Comparison of ENCODE assay signal across 21 cellular contexts in genomic region chr1:45016767-45017166, GRCh38. TPM values are rescaled to one million over a fixed set of nuclear protein-coding genes. Genes with fewer than 3 reads are reported as not detected.
DNase-seq lines count a peak whose midpoint lies in the region; ATAC-seq, FAIRE-seq and TF ChIP-seq lines count a peak whose summit lies in the region.
"Had no signal": no experiment of that assay in that cellular context is flagged by ENCODE, and none has a peak within 500 bp of the region (broad histone marks: within the 10 kb centered on the region; RNA-seq: fewer than 3 reads in every experiment).

No MANE protein-coding gene starts in this region.

- peak; percentile 66 for TF ChIP-seq POLR2A in K562 (conservative IDR thresholded peaks at IDR 0.05)

- ATAC-seq in CD8-positive, alpha-beta T cell = no peak
- ATAC-seq in K562 (no peak), HG03460 (IDR thresholded peaks at IDR 0.05; ENCODE audit: unreplicated experiment) (no peak), GM21786 (IDR thresholded peaks at IDR 0.05; ENCODE audit: unreplicated experiment) (no peak)

- WGBS in K562 (ENCODE audit: insufficient coverage, low coverage, missing lambda C conversion rate) = 33% methylated on average over 6 of the region's 6 CpGs

- peaks cover 25% of the 10 kb centered on the region for H3K4me1 Mint-ChIP-seq in CD8-positive, alpha-beta T cell (ENCODE audit: low read depth)

- no peaks in the 10 kb centered on the region for H3K27me3 ChIP-seq in CD8-positive, alpha-beta T cell (ENCODE audit: insufficient read depth, low read length)
- H3K27me3 ChIP-seq in K562 (ENCODE audit: control insufficient read depth in 2 of 2, insufficient read depth in 2 of 2, low read length in 2 of 2) (no peaks in the 10 kb centered on the region), skeletal muscle tissue (ENCODE audit: control insufficient read depth in 3 of 3, insufficient read depth in 3 of 3, low read length in 3 of 3) (no peaks in the 10 kb centered on the region)

- peak overlapping the region; percentile 29 for H3K27ac Mint-ChIP-seq in CD8-positive, alpha-beta T cell

- H3K4me3 ChIP-seq in CD8-positive, alpha-beta T cell (ENCODE audit: low read depth, low read length) = no peak overlapping the region
- H3K4me3 ChIP-seq in K562 (no peak overlapping the region), skeletal muscle tissue (ENCODE audit: low read length in 3 of 3) (no peak overlapping the region)

- no peak overlapping the region for H2AFZ ChIP-seq in K562 (ENCODE audit: low read depth, low read length)

- H4K20me1 ChIP-seq in K562 (replicated peaks; ENCODE audit: control insufficient read depth, insufficient read depth, low read length) = peaks cover 13% of the 10 kb centered on the region; the same call in 1 of the 2 replicates

- H3K9ac ChIP-seq in K562 (ENCODE audit: insufficient read depth in 1 of 2, low read depth in 2 of 2, low read length in 2 of 2) (peak overlapping the region in 1 of 2 experiments; percentile 36; a peak in 1 of 4 replicates), skeletal muscle tissue (ENCODE audit: low read depth in 1 of 3, low read length in 3 of 3) (peak overlapping the region in 2 of 3 donors; percentile 1 to 17)

- H3K27me3 Mint-ChIP-seq in CD8-positive, alpha-beta T cell (ENCODE audit: low read depth) = no peaks in the 10 kb centered on the region

- peaks cover 27% of the 10 kb centered on the region for H3K79me2 ChIP-seq in K562 (ENCODE audit: control insufficient read depth, insufficient read depth, low read length)

- no peak for DNase-seq in CD8-positive, alpha-beta T cell
- DNase-seq in K562 (ENCODE audit: extremely low read depth in 1 of 4, low spot score in 3 of 4) (peak in 2 of 4 experiments; percentile 7 to 47), left kidney (ENCODE audit: low read depth, low spot score) (peak; percentile 21), RCC 7860 (ENCODE audit: low spot score) (no peak), SIG-M5 treated with dmso at 0.1 percent for 504 hours (lab: John Stamatoyannopoulos, UW; ENCODE audit: unreplicated experiment) (no peak)
- DNase-seq: Karpas-422, MV-4-11, NCI-H1105 treated with DMSO at 0.1 percent for 48 hours, NCI-H2081, NCI-H2171, NCI-H524 treated with DMSO at 0.1 percent for 48 hours, Right ventricle myocardium superior had no signal

- H3K4me1 ChIP-seq in CD8-positive, alpha-beta T cell (ENCODE audit: insufficient read depth, low read length) = peaks cover 16% of the 10 kb centered on the region
- H3K4me1 ChIP-seq in K562 (replicated peaks in 1 of 2; ENCODE audit: control insufficient read depth in 2 of 2, insufficient read depth in 2 of 2, low read length in 2 of 2) (peaks cover 26 to 32% of the 10 kb centered on the region in 2 experiments; a peak in 4 of 5 replicates), skeletal muscle tissue (ENCODE audit: control insufficient read depth in 3 of 3, insufficient read depth in 3 of 3, low read length in 3 of 3) (peaks cover 28 to 35% (median 30%) of the 10 kb centered on the region in 3 donors)

- intact Hi-C loops in CD8-positive, alpha-beta T cell (cut with DNase I, micrococcal nuclease) = loop anchor here (10.0 kb wide), 5 partner anchors 282 to 1842 kb away; partner anchors contain the start of genes CFAP57 (in 1 of the 2), EBNA1BP2 (in 1 of the 2), ERI3 (in 1 of the 2) and GPBP1L1 (in 1 of the 2)
- intact Hi-C loops in K562 (cut with micrococcal nuclease) = loop anchor here (5.0 to 10.0 kb wide), 3 partner anchors 71 to 558 kb away; partner anchors contain the start of gene ZSWIM5

- CTCF ChIA-PET in CD8-positive, alpha-beta T cell (lab: Charles Lee) = interaction anchor here (1.1 to 13.0 kb wide), 3 partner anchors 10 to 476 kb away, joined by 4 to 315 read pairs (median 116); partner anchors contain the start of gene TESK2
- CTCF ChIA-PET in K562 (lab: Yijun Ruan, JAX; ENCODE audit: low intra/inter-chr PET ratio) = interaction anchor here (4.6 kb wide), 1 partner anchor 283 kb away, joined by 58 read pairs; no protein-coding TSS in a partner anchor

- TF ChIP-seq RAD21 in K562 (CRISPR knock-in tag; conservative IDR thresholded peaks at IDR 0.05 in 1 of 2, IDR thresholded peaks at IDR 0.05 in 1 of 2) = no peak

- no peak overlapping the region for H3K4me3 Mint-ChIP-seq in CD8-positive, alpha-beta T cell
- H3K4me3 Mint-ChIP-seq: IgD-negative memory B cell had no signal

- peaks cover 3% of the 10 kb centered on the region for H3K9me1 ChIP-seq in K562 (ENCODE audit: control insufficient read depth, insufficient read depth, low read length)

- FAIRE-seq in K562 (lab: Jason Lieb, UNC) (no peak), RCC 7860 (lab: Jason Lieb, UNC) (no peak)
- FAIRE-seq: A204.1, G401.6, GM12892, H1 had no signal

- peaks cover 17% of the 10 kb centered on the region for H3K36me3 Mint-ChIP-seq in CD8-positive, alpha-beta T cell
- H3K36me3 Mint-ChIP-seq: IgD-negative memory B cell had no signal

- H3K36me3 ChIP-seq in CD8-positive, alpha-beta T cell (ENCODE audit: insufficient read depth, low read length) = peaks cover 9% of the 10 kb centered on the region
- peaks cover 29% of the 10 kb centered on the region for H3K36me3 ChIP-seq in K562 (ENCODE audit: control insufficient read depth, insufficient read depth, low read length)
- peaks cover 12 to 21% (median 20%) of the 10 kb centered on the region in 3 donors for H3K36me3 ChIP-seq in skeletal muscle tissue (ENCODE audit: control insufficient read depth in 3 of 3, insufficient read depth in 3 of 3, low read length in 3 of 3)

- no TSS peak for BruUV-seq in K562 (replicated peaks; lab: Mats Ljungman, UMichigan)

- H3K4me2 ChIP-seq in K562 (ENCODE audit: insufficient read depth, low read length) = no peak overlapping the region

- POLR2A ChIA-PET in CD8-positive, alpha-beta T cell (lab: Charles Lee) = no interaction called here
- POLR2A ChIA-PET in K562 (lab: Yijun Ruan, JAX) = interaction anchor here (0.6 to 8.7 kb wide), 10 partner anchors 16 to 505 kb away, joined by 3 to 113 read pairs (median 3); partner anchors contain the start of genes PRDX1 and RNU5D-1

- no peak overlapping the region for H3K27ac ChIP-seq in CD8-positive, alpha-beta T cell (ENCODE audit: low read depth, low read length)
- no peak overlapping the region for H3K27ac ChIP-seq in K562 (ENCODE audit: extremely low read depth, low read depth, low read length)
- H3K27ac ChIP-seq in skeletal muscle tissue (ENCODE audit: low read depth, low read length) = no peak overlapping the region
- H3K27ac ChIP-seq: C4-2B had no signal

- H3K9me3 Mint-ChIP-seq in CD8-positive, alpha-beta T cell = no peaks in the 10 kb centered on the region
- H3K9me3 Mint-ChIP-seq: IgD-negative memory B cell had no signal

- TF ChIP-seq CTCF in CD8-positive, alpha-beta T cell (IDR thresholded peaks at IDR 0.05) = no peak
- peak in 1 of 3 experiments; percentile 16; a peak in 1 of 6 replicates for TF ChIP-seq CTCF in K562 (IDR thresholded peaks at IDR 0.05 in 2 of 3, conservative IDR thresholded peaks at IDR 0.05 in 1 of 3; ENCODE audit: insufficient read depth in 2 of 3, low read depth in 1 of 3, low read length in 3 of 3)

- in situ Hi-C loops in K562 (cut with MboI) = no loop called here

- TF ChIP-seq EP300 in K562 (IDR thresholded peaks at IDR 0.05; ENCODE audit: low read length) = no peak

- no peaks in the 10 kb centered on the region for H3K9me3 ChIP-seq in CD8-positive, alpha-beta T cell (ENCODE audit: low read length)
- H3K9me3 ChIP-seq in K562 (replicated peaks; ENCODE audit: control insufficient read depth, insufficient read depth, low read depth, low read length) (no peaks in the 10 kb centered on the region), skeletal muscle tissue (ENCODE audit: control insufficient read depth in 3 of 3, low read length in 3 of 3) (no peaks in the 10 kb centered on the region)

RNA-seq across cellular contexts. Expression of gene UROD, which starts 4.7 kb away (rescaled TPM):
- 10 to 100 TPM; 38.3 to 41.2 TPM for total RNA-seq in CD8-positive, alpha-beta T cell
- 626 and 1,262 TPM in 2 replicates for total RNA-seq in K562 (2011; cell fraction: chromatin; rRNA removed; ENCODE audit: low replicate concordance)
- total RNA-seq in K562 (2011; cell fraction: nucleolus; rRNA removed) = 1,054 and 1,087 TPM in 2 replicates
- total RNA-seq in K562 (2011; cell fraction: nucleoplasm; rRNA removed) = 885 and 908 TPM in 2 replicates
- total RNA-seq in K562 (2014; rRNA removed) (781 and 785 TPM in 2 replicates), K562 (2014; rRNA removed; fragmentation: Illumina TruSeq; extraction: Trizol) (415 and 533 TPM in 2 replicates), K562 (2015; rRNA removed; fragmentation: Illumina TruSeq; extraction: Trizol) (534 and 555 TPM in 2 replicates), K562 (2021) (636 and 644 TPM in 2 replicates), skeletal muscle tissue (149 TPM)
- polyA plus RNA-seq in K562 (2011; rRNA removed) (1,018 and 1,100 TPM in 2 replicates), K562 (2014; fragmentation: Illumina TruSeq; extraction: Trizol) (977 and 1,110 TPM in 2 replicates), K562 (2014; fragmentation: Nextera tagmentation; extraction: Ambion mirVana) (1,000 to 10,000 TPM; 2,545 to 2,933 TPM), K562 (2014; rRNA removed) (1,156 and 1,201 TPM in 2 replicates)
- polyA plus RNA-seq in K562 (2011; cell fraction: cytosol; rRNA removed) = 1,522 and 2,076 TPM in 2 replicates
- polyA plus RNA-seq in K562 (2011; cell fraction: nucleus; rRNA removed) = 2,252 and 2,347 TPM in 2 replicates
- polyA plus RNA-seq in K562 (2012) = 601 and 622 TPM in 2 replicates
- 505 and 658 TPM in 2 replicates for polyA minus RNA-seq in K562 (2011; rRNA and poly(A)+ RNA removed)
- 286 and 319 TPM in 2 replicates for polyA minus RNA-seq in K562 (2011; cell fraction: cytosol; rRNA and poly(A)+ RNA removed)
- polyA minus RNA-seq in K562 (2011; cell fraction: nucleus; rRNA and poly(A)+ RNA removed) = 356 and 526 TPM in 2 replicates

RNA-seq across cellular contexts. Expression of gene HECTD3, which starts 5.6 kb away (rescaled TPM):
- total RNA-seq in CD8-positive, alpha-beta T cell = 10 to 100 TPM; 33.5 to 36.0 TPM
- total RNA-seq in K562 (2011; cell fraction: chromatin; rRNA removed; ENCODE audit: low replicate concordance) = 71.0 and 140 TPM in 2 replicates
- total RNA-seq in K562 (2011; cell fraction: nucleolus; rRNA removed) = 70.4 and 73.5 TPM in 2 replicates
- total RNA-seq in K562 (2011; cell fraction: nucleoplasm; rRNA removed) = 74.3 and 95.3 TPM in 2 replicates
- total RNA-seq in K562 (2014; rRNA removed) (18.9 and 24.5 TPM in 2 replicates), K562 (2014; rRNA removed; fragmentation: Illumina TruSeq; extraction: Trizol) (12.4 and 15.0 TPM in 2 replicates), K562 (2015; rRNA removed; fragmentation: Illumina TruSeq; extraction: Trizol) (15.3 and 16.9 TPM in 2 replicates), K562 (2021) (50.7 and 50.8 TPM in 2 replicates), skeletal muscle tissue (8.9 TPM)
- polyA plus RNA-seq in K562 (2011; rRNA removed) (37.8 and 45.2 TPM in 2 replicates), K562 (2014; fragmentation: Illumina TruSeq; extraction: Trizol) (42.2 and 43.9 TPM in 2 replicates), K562 (2014; fragmentation: Nextera tagmentation; extraction: Ambion mirVana) (1 to 10 TPM; 6.3 to 9.8 TPM), K562 (2014; rRNA removed) (32.4 and 42.2 TPM in 2 replicates)
- polyA plus RNA-seq in K562 (2011; cell fraction: cytosol; rRNA removed) = 50.2 and 64.7 TPM in 2 replicates
- 125 TPM in 2 replicates for polyA plus RNA-seq in K562 (2011; cell fraction: nucleus; rRNA removed)
- 41.1 and 54.2 TPM in 2 replicates for polyA plus RNA-seq in K562 (2012)
- 50.3 and 71.9 TPM in 2 replicates for polyA minus RNA-seq in K562 (2011; rRNA and poly(A)+ RNA removed)
- polyA minus RNA-seq in K562 (2011; cell fraction: cytosol; rRNA and poly(A)+ RNA removed) = 28.9 and 35.3 TPM in 2 replicates
- polyA minus RNA-seq in K562 (2011; cell fraction: nucleus; rRNA and poly(A)+ RNA removed) = 21.5 and 27.9 TPM in 2 replicates

RNA-seq across cellular contexts. Expression of gene EIF2B3, which starts 30.4 kb away (rescaled TPM):
- 1 to 10 TPM; 5.8 to 6.0 TPM for total RNA-seq in CD8-positive, alpha-beta T cell
- total RNA-seq in K562 (2011; cell fraction: chromatin; rRNA removed; ENCODE audit: low replicate concordance) = 135 and 205 TPM in 2 replicates
- 72.0 and 79.1 TPM in 2 replicates for total RNA-seq in K562 (2011; cell fraction: nucleolus; rRNA removed)
- total RNA-seq in K562 (2011; cell fraction: nucleoplasm; rRNA removed) = 103 and 112 TPM in 2 replicates
- total RNA-seq in K562 (2014; rRNA removed) (94.5 and 101 TPM in 2 replicates), K562 (2014; rRNA removed; fragmentation: Illumina TruSeq; extraction: Trizol) (184 and 199 TPM in 2 replicates), K562 (2015; rRNA removed; fragmentation: Illumina TruSeq; extraction: Trizol) (141 and 149 TPM in 2 replicates), K562 (2021) (124 and 127 TPM in 2 replicates), skeletal muscle tissue (34.4 TPM)
- polyA plus RNA-seq in K562 (2011; rRNA removed) (119 and 161 TPM in 2 replicates), K562 (2014; fragmentation: Illumina TruSeq; extraction: Trizol) (128 and 148 TPM in 2 replicates), K562 (2014; fragmentation: Nextera tagmentation; extraction: Ambion mirVana) (100 to 1,000 TPM; 393 to 523 TPM), K562 (2014; rRNA removed) (118 and 121 TPM in 2 replicates)
- polyA plus RNA-seq in K562 (2011; cell fraction: cytosol; rRNA removed) = 52.0 and 80.5 TPM in 2 replicates
- 26.0 and 39.6 TPM in 2 replicates for polyA plus RNA-seq in K562 (2011; cell fraction: nucleus; rRNA removed)
- polyA plus RNA-seq in K562 (2012) = 57.6 and 118 TPM in 2 replicates
- 217 and 243 TPM in 2 replicates for polyA minus RNA-seq in K562 (2011; rRNA and poly(A)+ RNA removed)
- polyA minus RNA-seq in K562 (2011; cell fraction: cytosol; rRNA and poly(A)+ RNA removed) = 41.9 and 56.7 TPM in 2 replicates
- polyA minus RNA-seq in K562 (2011; cell fraction: nucleus; rRNA and poly(A)+ RNA removed) = 64.4 and 88.5 TPM in 2 replicates
